ENCODE assay signal across 8 cellular contexts in genomic region chr1:109877320-109877771, GRCh38. TPM values are rescaled to one million over a fixed set of nuclear protein-coding genes. Genes with fewer than 3 reads are reported as not detected.
DNase-seq lines count a peak whose midpoint lies in the region; ATAC-seq, FAIRE-seq and TF ChIP-seq lines count a peak whose summit lies in the region.

No MANE protein-coding gene starts in this region.

- ATAC-seq in mucosa of descending colon (peak; percentile 65), GM21515 (IDR thresholded peaks at IDR 0.05; ENCODE audit: unreplicated experiment) (no peak)

- no peaks in the 10 kb centered on the region for H3K9me3 ChIP-seq in mucosa of descending colon

- TF ChIP-seq CTCF in epithelial cell of proximal tubule (conservative IDR thresholded peaks at IDR 0.05; ENCODE audit: low read depth, low read length) (peak; percentile 53), mucosa of descending colon (IDR thresholded peaks at IDR 0.05) (no peak)

- FAIRE-seq in urothelium cell line (lab: Jason Lieb, UNC), result no peak

- DNase-seq in NCI-H226 (peak; percentile 94), epithelial cell of proximal tubule (ENCODE audit: low read depth) (peak; percentile 89), mucosa of descending colon (peak; percentile 30 to 68 (median 36)), urothelium cell line (ENCODE audit: low spot score) (peak; percentile 84), NCI-H82 treated with DMSO at 0.1 percent for 48 hours (lab: John Stamatoyannopoulos, UW; ENCODE audit: unreplicated experiment) (no peak)
- DNase-seq in activated CD4-positive, alpha-beta T cell treated with anti-CD3 and anti-CD28 coated beads for 1 hour, result no peak
- DNase-seq in stimulated activated CD4-positive, alpha-beta T cell treated with anti-CD3 and anti-CD28 coated beads, Interleukin-2, amount 100 ng/mL, for 48 hours, result no peak

- no peaks in the 10 kb centered on the region for H3K36me3 ChIP-seq in mucosa of descending colon (ENCODE audit: low read depth)

- H3K4me3 ChIP-seq in epithelial cell of proximal tubule (ENCODE audit: low read depth, low read length), result peak overlapping the region; percentile 28
- no peak overlapping the region for H3K4me3 ChIP-seq in mucosa of descending colon

- H3K4me1 ChIP-seq in mucosa of descending colon (ENCODE audit: low read depth), result no peaks in the 10 kb centered on the region

- intact Hi-C loops in mucosa of descending colon (cut with DNase I, micrococcal nuclease), result no loop called here

RNA-seq across cellular contexts. Expression of gene CSF1, which starts 33.3 kb away (rescaled TPM):
- total RNA-seq in epithelial cell of proximal tubule (12.6 and 20.1 TPM in 2 replicates), mucosa of descending colon (10 to 100 TPM in 2 of 3 donors, 1 to 10 TPM in 1; 6.5 to 34.4 (median 19.9) TPM)

Comparison
In these comparisons a context has a peak if more than half of its experiments do, and no peak if none do; other contexts are left out.
1. DNase-seq: peak in NCI-H226 (single experiment), epithelial cell of proximal tubule (single experiment), mucosa of descending colon (3 of 3) and urothelium cell line (single experiment); none in activated CD4-positive, alpha-beta T cell treated with anti-CD3 and anti-CD28 coated beads for 1 hour (single experiment), stimulated activated CD4-positive, alpha-beta T cell treated with anti-CD3 and anti-CD28 coated beads, Interleukin-2, amount 100 ng/mL, for 48 hours (0 of 2) and NCI-H82 treated with DMSO at 0.1 percent for 48 hours (single experiment).